Comparison of ENCODE assay signal across 8 cellular contexts in genomic region chr1:234606731-234607090, GRCh38. TPM values are rescaled to one million over a fixed set of nuclear protein-coding genes. Genes with fewer than 3 reads are reported as not detected.
DNase-seq lines count a peak whose midpoint lies in the region; ATAC-seq, FAIRE-seq and TF ChIP-seq lines count a peak whose summit lies in the region.

No MANE protein-coding gene starts in this region.

- peaks cover 69% of the 10 kb centered on the region for H3K4me1 Mint-ChIP-seq in HFFc6 (ENCODE audit: low read depth)

- H3K36me3 Mint-ChIP-seq in HFFc6 (ENCODE audit: low read depth), result peaks cover 50% of the 10 kb centered on the region

- H3K4me3 ChIP-seq in WERI-Rb-1 (ENCODE audit: low read depth, low read length) (peak overlapping the region; percentile 68), gastroesophageal sphincter (peak overlapping the region; percentile 82), small intestine (ENCODE audit: low read depth in 1 of 2, low read length in 2 of 2) (peak overlapping the region; percentile 56 to 90)

- no peaks in the 10 kb centered on the region for H3K9me3 Mint-ChIP-seq in HFFc6

- peaks cover 18% of the 10 kb centered on the region for H3K27me3 Mint-ChIP-seq in HFFc6 (ENCODE audit: insufficient read depth)

- no peak for ATAC-seq in gastroesophageal sphincter

- peak overlapping the region; percentile 90 for H3K27ac Mint-ChIP-seq in HFFc6

- WGBS in gastroesophageal sphincter (ENCODE audit: low coverage in 1 of 2), 2 donors, result 2 to 6% methylated on average over 4 of the region's 4 CpGs
- 1 to 4% (median 2%) methylated on average over 4 of the region's 4 CpGs for whole genome bisulfite sequencing in small intestine, 3 donors

- no peak for DNase-seq in HFFc6
- DNase-seq in WERI-Rb-1, result no peak
- DNase-seq in small intestine, result no peak
- no peak for DNase-seq in stimulated activated CD4-positive, alpha-beta T cell treated with anti-CD3 and anti-CD28 coated beads, Interleukin-4, amount 100 ng/mL, for 24 hours
- no peak for DNase-seq in NCI-H510A (lab: John Stamatoyannopoulos, UW)
- DNase-seq in CD1c-positive myeloid dendritic cell (ENCODE audit: extremely low spot score), result no peak
- no peak for DNase-seq in activated CD4-positive, alpha-beta T cell treated with anti-CD3 and anti-CD28 coated beads for 48 hours

- H3K27ac ChIP-seq in WERI-Rb-1, result peak overlapping the region; percentile 96
- H3K27ac ChIP-seq in gastroesophageal sphincter, result peak overlapping the region; percentile 95 to 100 (median 98)
- peak overlapping the region; percentile 97 to 100 for H3K27ac ChIP-seq in small intestine (ENCODE audit: low read depth in 1 of 2, low read length in 1 of 2)

- TF ChIP-seq POLR2A in gastroesophageal sphincter (IDR thresholded peaks at IDR 0.05), result no peak

- H3K9me3 ChIP-seq in WERI-Rb-1 (ENCODE audit: severe bottlenecking) (no peaks in the 10 kb centered on the region), gastroesophageal sphincter (no peaks in the 10 kb centered on the region), small intestine (ENCODE audit: control insufficient read depth, low read depth) (no peaks in the 10 kb centered on the region)

- H3K4me1 ChIP-seq in gastroesophageal sphincter (peaks cover 17 to 46% (median 21%) of the 10 kb centered on the region in 3 donors), small intestine (ENCODE audit: control insufficient read depth in 2 of 2, insufficient read depth in 1 of 2, low read depth in 1 of 2, low read length in 1 of 2) (peaks cover 0 to 6% of the 10 kb centered on the region in 2 donors)

- no peak for FAIRE-seq in small intestine (lab: Jason Lieb, UNC)

- TF ChIP-seq CTCF in HFFc6 (IDR thresholded peaks at IDR 0.05) (no peak), WERI-Rb-1 (IDR thresholded peaks at IDR 0.05; ENCODE audit: low read depth, low read length) (no peak), gastroesophageal sphincter (IDR thresholded peaks at IDR 0.05) (no peak)

- H3K4me3 Mint-ChIP-seq in HFFc6, result peak overlapping the region; percentile 97

- no peak for TF ChIP-seq EP300 in gastroesophageal sphincter (IDR thresholded peaks at IDR 0.05)

- H3K27me3 ChIP-seq in WERI-Rb-1 (ENCODE audit: insufficient read depth, low read depth, severe bottlenecking) (no peaks in the 10 kb centered on the region), gastroesophageal sphincter (no peaks in the 10 kb centered on the region), small intestine (ENCODE audit: control insufficient read depth in 2 of 2, insufficient read depth in 2 of 2, low read length in 2 of 2) (no peaks in the 10 kb centered on the region)

- H3K36me3 ChIP-seq in WERI-Rb-1 (peaks cover 70% of the 10 kb centered on the region), gastroesophageal sphincter (peaks cover 0 to 14% of the 10 kb centered on the region in 2 donors), small intestine (ENCODE audit: control insufficient read depth in 2 of 2, insufficient read depth in 2 of 2, low read length in 2 of 2) (peaks cover 8% of the 10 kb centered on the region in 2 donors)

RNA-seq across cellular contexts. Expression of gene IRF2BP2, which starts 3.3 kb away (rescaled TPM):
- total RNA-seq in HFFc6 (2021; fragmentation: NEBNext Ultra II Directional; extraction: Animal tissue kit (Norgen Biotek cat#: 25700)), result 10 to 100 TPM; 58.6 to 87.1 (median 73.2) TPM
- 100 to 1,000 TPM in 3 of 4 donors, 10 to 100 TPM in 1; 70.1 to 107 (median 104) TPM for total RNA-seq in gastroesophageal sphincter
- polyA plus RNA-seq in small intestine, result 10 to 100 TPM; 42.4 to 80.6 (median 47.2) TPM
